17 cellular contexts compared by ENCODE assay signal in genomic region chr4:159160242-159160641, GRCh38.
"Had no signal": no experiment of that assay in that cellular context is flagged by ENCODE, and none has a peak within 500 bp of the region (broad histone marks: within the 10 kb centered on the region; RNA-seq: fewer than 3 reads in every experiment).

No MANE protein-coding gene starts in this region.

- H3K4me3 Mint-ChIP-seq: activated naive CD8-positive, alpha-beta T cell; central memory CD8-positive, alpha-beta T cell; T-cell had no signal

- H3K36me3 Mint-ChIP-seq: activated naive CD8-positive, alpha-beta T cell; brain; T-cell had no signal

- H3K27ac Mint-ChIP-seq: activated naive CD8-positive, alpha-beta T cell; T-cell had no signal

- H3K4me3 ChIP-seq: coronary artery, lower lobe of right lung, right lobe of liver, spleen, stomach, testis, upper lobe of right lung had no signal

- DNase-seq: activated CD4-positive, alpha-beta T cell treated with anti-CD3 and anti-CD28 coated beads, Interleukin-2, amount 50 U/mL, for 1 hour; activated CD8-positive, alpha-beta memory T cell treated with anti-CD3 and anti-CD28 coated beads for 24 hours; activated gamma-delta T cell treated with Interleukin-2 at 50 U/mL for 16 hours; effector CD4-positive, alpha-beta T cell; left cardiac atrium; lower lobe of right lung; right lobe of liver; spleen; stomach; T-cell; T-helper 9 cell; testis; upper lobe of right lung had no signal

- H3K27me3 Mint-ChIP-seq: activated naive CD8-positive, alpha-beta T cell; brain; central memory CD8-positive, alpha-beta T cell; T-cell had no signal

- H3K36me3 ChIP-seq: lower lobe of right lung, right lobe of liver, spleen, stomach, upper lobe of right lung had no signal

- H3K9me3 ChIP-seq: lower lobe of right lung, right lobe of liver, spleen, stomach, testis, upper lobe of right lung had no signal

- H3K4me1 ChIP-seq: testis had no signal

- H3K27ac ChIP-seq: coronary artery, lower lobe of right lung, right lobe of liver, spleen, stomach, testis, upper lobe of right lung had no signal

- H3K27me3 ChIP-seq: right lobe of liver, spleen, stomach, testis, upper lobe of right lung had no signal

- H3K9me3 Mint-ChIP-seq: brain; central memory CD8-positive, alpha-beta T cell; T-cell had no signal
